ENCODE assay signal across 10 cellular contexts in the genomic region with DNA sequence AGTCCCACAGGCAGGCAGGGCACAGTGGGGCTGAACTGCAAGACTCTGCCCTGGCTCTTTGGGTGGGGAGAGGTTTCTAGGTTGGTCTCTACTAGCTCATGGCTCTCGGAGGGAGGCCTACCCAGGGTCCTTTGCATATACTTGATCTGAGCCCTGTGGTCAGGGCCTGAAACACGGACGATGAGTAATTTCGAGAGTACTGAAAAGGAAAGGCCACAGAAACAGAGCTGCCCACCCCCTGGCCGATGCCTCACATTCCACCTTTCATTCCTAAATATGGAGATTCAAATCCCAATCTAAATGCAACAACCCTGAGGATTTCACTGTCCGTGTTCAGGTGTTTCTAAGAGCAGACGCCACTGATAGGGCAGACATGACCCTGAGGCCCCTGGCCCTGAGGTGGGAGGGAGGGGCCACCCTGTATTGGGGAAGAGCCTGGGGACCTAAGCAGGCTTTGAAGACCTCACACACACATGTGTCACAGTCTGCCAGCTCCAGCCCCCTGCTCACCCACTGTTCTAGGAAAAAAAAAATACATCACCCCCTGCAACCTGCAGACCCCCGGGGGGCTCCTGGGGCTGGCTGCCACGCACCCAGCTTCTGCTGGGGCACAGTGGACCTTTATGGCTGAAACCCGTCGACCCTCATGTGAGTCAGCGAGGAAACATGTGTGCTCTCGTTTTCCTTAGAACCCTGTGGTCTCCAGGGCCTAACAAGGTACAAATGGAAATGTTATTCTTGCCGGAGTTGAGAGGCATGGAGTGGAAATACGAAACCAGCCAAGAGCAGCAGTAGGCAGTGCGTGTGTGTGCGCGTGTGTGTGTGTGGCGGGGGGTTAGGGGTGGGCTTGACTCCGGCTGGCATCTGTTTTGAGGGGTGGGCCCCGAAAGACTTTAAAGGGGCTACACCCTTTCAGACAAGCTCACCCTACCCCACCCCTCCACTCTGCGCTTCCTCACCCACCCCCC.
DNase-seq lines count a peak whose midpoint lies in the region; ATAC-seq, FAIRE-seq and TF ChIP-seq lines count a peak whose summit lies in the region.
"Had no signal": no experiment of that assay in that cellular context is flagged by ENCODE, and none has a peak within 500 bp of the region (broad histone marks: within the 10 kb centered on the region; RNA-seq: fewer than 3 reads in every experiment).

No MANE protein-coding gene starts in this region.

- H3K36me3 ChIP-seq in BLaER1, result no peaks in the 10 kb centered on the region
- no peaks in the 10 kb centered on the region for H3K36me3 ChIP-seq in astrocyte (ENCODE audit: insufficient read depth, low read length)
- H3K36me3 ChIP-seq in ovary, result no peaks in the 10 kb centered on the region

- H3K27me3 Mint-ChIP-seq in astrocyte (ENCODE audit: low read depth, unreplicated experiment), result peaks cover 13% of the 10 kb centered on the region
- no peaks in the 10 kb centered on the region for H3K27me3 Mint-ChIP-seq in naive thymus-derived CD8-positive, alpha-beta T cell
- H3K27me3 Mint-ChIP-seq: activated naive CD8-positive, alpha-beta T cell treated with anti-CD3 and anti-CD28 coated beads, Interleukin-2, amount 10 ng/mL, durations not matched to agents 7 days and 5 days had no signal

- H3K4me3 ChIP-seq in BLaER1 (peak overlapping the region; percentile 20; the same call in 1 of the 2 replicates), astrocyte (ENCODE audit: insufficient read depth, low read depth, low read length) (no peak overlapping the region), ovary (no peak overlapping the region)
- H3K4me3 ChIP-seq: SK-N-MC had no signal

- DNase-seq in astrocyte (ENCODE audit: low read depth), result peak; percentile 88
- no peak for DNase-seq in naive thymus-derived CD8-positive, alpha-beta T cell
- no peak for DNase-seq in globus pallidus (ENCODE audit: low spot score)
- DNase-seq in SKM-1 treated with dmso at 0.1 percent for 144 hours (lab: John Stamatoyannopoulos, UW; ENCODE audit: unreplicated experiment), result no peak
- DNase-seq in ovary, result no peak
- DNase-seq: activated naive CD8-positive, alpha-beta T cell treated with anti-CD3 and anti-CD28 coated beads, Interleukin-2, amount 10 ng/mL, durations not matched to agents 7 days and 5 days had no signal

- TF ChIP-seq CTCF in astrocyte (IDR thresholded peaks at IDR 0.05; ENCODE audit: insufficient read depth, low read depth, low read length) (no peak), ovary (IDR thresholded peaks at IDR 0.05) (no peak)

- peak overlapping the region; percentile 55 for H3K9ac ChIP-seq in BLaER1
- H3K9ac ChIP-seq in astrocyte (ENCODE audit: low read length), result peak overlapping the region; percentile 59

- no peaks in the 10 kb centered on the region for H4K20me1 ChIP-seq in BLaER1
- H4K20me1 ChIP-seq in astrocyte (ENCODE audit: insufficient read depth, low read length), result no peaks in the 10 kb centered on the region

- peak; percentile 57 for ATAC-seq in GM19438 (IDR thresholded peaks at IDR 0.05; ENCODE audit: low read depth, unreplicated experiment)
- peak; percentile 70 for ATAC-seq in HG03175 (IDR thresholded peaks at IDR 0.05; ENCODE audit: unreplicated experiment)
- ATAC-seq in naive thymus-derived CD8-positive, alpha-beta T cell, result no peak

- peaks cover 10% of the 10 kb centered on the region for H3K9me3 ChIP-seq in BLaER1
- no peaks in the 10 kb centered on the region for H3K9me3 ChIP-seq in astrocyte (ENCODE audit: insufficient read depth, low read depth, low read length)
- H3K9me3 ChIP-seq in ovary, result no peaks in the 10 kb centered on the region

- peaks cover 3% of the 10 kb centered on the region for H3K36me3 Mint-ChIP-seq in astrocyte (ENCODE audit: low read depth, unreplicated experiment)
- no peaks in the 10 kb centered on the region for H3K36me3 Mint-ChIP-seq in naive thymus-derived CD8-positive, alpha-beta T cell

- H3K4me1 Mint-ChIP-seq in astrocyte (ENCODE audit: low read depth, unreplicated experiment), result peaks cover 16% of the 10 kb centered on the region
- H3K4me1 Mint-ChIP-seq in naive thymus-derived CD8-positive, alpha-beta T cell, result peaks cover 20 to 44% (median 30%) of the 10 kb centered on the region in 4 donors

- TF ChIP-seq POLR2A in ovary (IDR thresholded peaks at IDR 0.05), result no peak

- 82 to 86% (median 84%) methylated on average over 22 of the region's 22 CpGs for WGBS in ovary, 3 donors

- peak overlapping the region; percentile 12 for H2AFZ ChIP-seq in astrocyte (ENCODE audit: low read depth, low read length)

- H3K9me3 Mint-ChIP-seq in astrocyte (ENCODE audit: unreplicated experiment), result no peaks in the 10 kb centered on the region
- peaks cover 0 to 4% (median 0%) of the 10 kb centered on the region in 9 donors for H3K9me3 Mint-ChIP-seq in naive thymus-derived CD8-positive, alpha-beta T cell

- peak overlapping the region; percentile 62 for H3K4me3 Mint-ChIP-seq in astrocyte (ENCODE audit: unreplicated experiment)
- no peak overlapping the region for H3K4me3 Mint-ChIP-seq in naive thymus-derived CD8-positive, alpha-beta T cell
- H3K4me3 Mint-ChIP-seq: activated naive CD8-positive, alpha-beta T cell treated with anti-CD3 and anti-CD28 coated beads, Interleukin-2, amount 10 ng/mL, durations not matched to agents 7 days and 5 days had no signal

- H3K4me1 ChIP-seq in BLaER1 (peaks cover 62% of the 10 kb centered on the region), astrocyte (ENCODE audit: insufficient read depth, low read length) (peaks cover 21% of the 10 kb centered on the region), ovary (ENCODE audit: insufficient read depth) (no peaks in the 10 kb centered on the region)

- peak overlapping the region; percentile 88 for H3K27ac Mint-ChIP-seq in astrocyte (ENCODE audit: unreplicated experiment)
- peak overlapping the region in 3 of 10 donors; percentile 28 to 51 (median 31) for H3K27ac Mint-ChIP-seq in naive thymus-derived CD8-positive, alpha-beta T cell

- H3K4me2 ChIP-seq in BLaER1 (peak overlapping the region; percentile 86), astrocyte (ENCODE audit: low read length) (peak overlapping the region; percentile 71)

- POLR2A ChIA-PET in naive thymus-derived CD8-positive, alpha-beta T cell (lab: Charles Lee), result interaction anchor here (0.6 kb wide), 1 partner anchor 47 kb away, joined by 3 read pairs; no protein-coding TSS in a partner anchor

- H3K27ac ChIP-seq in BLaER1 (peak overlapping the region; percentile 71), astrocyte (ENCODE audit: low read depth, low read length) (peak overlapping the region; percentile 81), ovary (peak overlapping the region in 1 of 2 donors; percentile 62)
- H3K27ac ChIP-seq: SK-N-MC had no signal

- H3K79me2 ChIP-seq in astrocyte (ENCODE audit: insufficient read depth, low read length), result no peaks in the 10 kb centered on the region

- intact Hi-C loops in ovary (cut with DNase I), result loop anchor here in 1 of 4 donors (10.0 kb wide), 1 partner anchor 106 kb away; no protein-coding TSS in a partner anchor

- H3K27me3 ChIP-seq in BLaER1 (no peaks in the 10 kb centered on the region), astrocyte (ENCODE audit: insufficient read depth, low read length) (no peaks in the 10 kb centered on the region), ovary (no peaks in the 10 kb centered on the region)

- no peak for TF ChIP-seq EP300 in ovary (IDR thresholded peaks at IDR 0.05)

- FAIRE-seq in astrocyte (lab: Jason Lieb, UNC), result no peak

Comparison
In these comparisons a context has a peak if more than half of its experiments do, and no peak if none do; other contexts are left out.
1. ATAC-seq: peak in GM19438 (single experiment) and HG03175 (single experiment); none in naive thymus-derived CD8-positive, alpha-beta T cell (0 of 2).